ENCODE assay signal across 22 cellular contexts in the genomic region with DNA sequence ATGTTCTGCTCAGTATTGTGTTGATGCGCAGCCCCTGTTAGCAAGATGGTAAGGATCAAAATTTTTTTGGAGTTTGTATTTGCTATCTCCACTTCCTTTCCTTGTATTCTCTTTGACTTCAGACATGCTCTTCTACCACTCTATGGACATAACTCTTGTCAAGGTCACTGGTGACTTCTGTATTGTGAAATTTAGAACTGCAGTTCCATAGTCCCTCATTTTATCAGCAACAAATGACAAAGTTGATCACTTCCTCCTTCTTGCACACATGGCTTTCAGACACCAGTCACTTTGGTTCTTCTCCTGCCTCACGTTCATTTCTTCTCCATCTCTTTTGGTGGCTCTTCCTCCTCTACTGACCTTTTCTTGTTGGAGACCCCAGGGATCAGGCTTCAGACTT. TPM values are rescaled to one million over a fixed set of nuclear protein-coding genes. Genes with fewer than 3 reads are reported as not detected.
"Had no signal": no experiment of that assay in that cellular context is flagged by ENCODE, and none has a peak within 500 bp of the region (broad histone marks: within the 10 kb centered on the region; RNA-seq: fewer than 3 reads in every experiment).

No MANE protein-coding gene starts in this region.

- H3K27me3 Mint-ChIP-seq: progenitor cell of endocrine pancreas had no signal

- H3K4me1 Mint-ChIP-seq: nephron progenitor cell had no signal

- DNase-seq: activated CD4-positive, alpha-beta T cell treated with anti-CD3 and anti-CD28 coated beads, Interleukin-2, amount 50 U/mL, for 1 hour; activated CD4-positive, CD25-positive, alpha-beta regulatory T cell; activated naive CD4-positive, alpha-beta T cell; activated naive CD8-positive, alpha-beta T cell treated with anti-CD3 and anti-CD28 coated beads, Interleukin-2, amount 10 ng/mL, durations not matched to agents 7 days and 5 days; anterior cingulate cortex; cerebellar nuclear complex; effector CD8-positive, alpha-beta T cell; foreskin keratinocyte; kidney glomerular epithelial cell; lower lobe of right lung; nephron progenitor cell; occipital lobe; stimulated activated CD4-positive, alpha-beta T cell treated with anti-CD3 and anti-CD28 coated beads, Interleukin-15, amount 100 ng/mL, for 24 hours; stimulated activated CD4-positive, alpha-beta T cell treated with anti-CD3 and anti-CD28 coated beads, Interleukin-4, amount 100 ng/mL, for 24 hours; stimulated activated naive CD4-positive, alpha-beta T cell; substantia nigra; uterus had no signal

- H3K36me3 ChIP-seq: right atrium auricular region, uterus had no signal

- H3K9me3 Mint-ChIP-seq: activated naive CD8-positive, alpha-beta T cell treated with anti-CD3 and anti-CD28 coated beads, Interleukin-2, amount 10 ng/mL, durations not matched to agents 7 days and 5 days; activated T-helper 1 cell treated with anti-CD3 and anti-CD28 coated beads, Interleukin-12 subunit alpha, Interleukin-12 subunit beta, Interleukin-2, Interleukin-4 antibody, amounts not matched to agents 30 ng/mL and 10 ng/mL and 1 ng/mL, durations not matched to agents 14 hours and 24 hours and 36 hours; nephron progenitor cell had no signal

- H3K36me3 Mint-ChIP-seq: activated naive CD8-positive, alpha-beta T cell treated with anti-CD3 and anti-CD28 coated beads, Interleukin-2, amount 10 ng/mL, durations not matched to agents 7 days and 5 days had no signal

- ATAC-seq: foreskin keratinocyte, lower lobe of right lung had no signal

- FAIRE-seq: endothelial cell of umbilical vein had no signal

- H3K4me1 ChIP-seq: foreskin keratinocyte, lower lobe of right lung, right atrium auricular region, tibial nerve, uterus had no signal

- H3K27ac Mint-ChIP-seq: activated naive CD8-positive, alpha-beta T cell treated with anti-CD3 and anti-CD28 coated beads, Interleukin-2, amount 10 ng/mL, durations not matched to agents 7 days and 5 days; activated T-helper 1 cell treated with anti-CD3 and anti-CD28 coated beads, Interleukin-12 subunit alpha, Interleukin-12 subunit beta, Interleukin-2, Interleukin-4 antibody, amounts not matched to agents 30 ng/mL and 10 ng/mL and 1 ng/mL, durations not matched to agents 14 hours and 24 hours and 36 hours; nephron progenitor cell had no signal

- H3K4me3 Mint-ChIP-seq: activated naive CD8-positive, alpha-beta T cell treated with anti-CD3 and anti-CD28 coated beads, Interleukin-2, amount 10 ng/mL, durations not matched to agents 7 days and 5 days; activated T-helper 1 cell treated with anti-CD3 and anti-CD28 coated beads, Interleukin-12 subunit alpha, Interleukin-12 subunit beta, Interleukin-2, Interleukin-4 antibody, amounts not matched to agents 30 ng/mL and 10 ng/mL and 1 ng/mL, durations not matched to agents 14 hours and 24 hours and 36 hours; nephron progenitor cell had no signal

- H3K9me3 ChIP-seq: lower lobe of right lung, right atrium auricular region, tibial nerve, uterus had no signal

- H3K27me3 ChIP-seq: foreskin keratinocyte, right atrium auricular region, tibial nerve, uterus had no signal

- H3K27ac ChIP-seq: foreskin keratinocyte, lower lobe of right lung, right atrium auricular region, tibial nerve, uterus had no signal

- H3K4me3 ChIP-seq: lower lobe of right lung, right atrium auricular region, tibial nerve, uterus had no signal

RNA-seq across cellular contexts. Expression of a gene that starts 46.7 kb away (rescaled TPM):
- total RNA-seq: activated naive CD8-positive, alpha-beta T cell treated with anti-CD3 and anti-CD28 coated beads, Interleukin-2, amount 10 ng/mL, durations not matched to agents 7 days and 5 days had no signal
